ENCODE assay signal across 1 cellular context in genomic region chr5:43313035-43313853, GRCh38.
TF ChIP-seq lines count a peak whose summit lies in the region.

Gene HMGCS1 (minus strand): TSS chr5:43313412. CDS start chr5:43298965, 14,447 bp downstream.

TF ChIP-seq in HEK293, 187 proteins besides CTCF, POLR2A, EP300 and RAD21 (continued from another document and continues in another):
- TF ChIP-seq REST (tag by site-specific recombination; IDR thresholded peaks at IDR 0.05) (0 out of 2 replicates have a peak, but pooled peaks have one; percentile 44), ZSCAN5A (tag by site-specific recombination; IDR thresholded peaks at IDR 0.05) (peak; percentile 86; the same call in 1 of the 2 replicates), ZFHX2 (tag by site-specific recombination; conservative IDR thresholded peaks at IDR 0.05) (peak; percentile 95), ZNF398 (tag by site-specific recombination; IDR thresholded peaks at IDR 0.05) (peak; percentile 88), WT1 (tag by site-specific recombination; IDR thresholded peaks at IDR 0.05) (peak; percentile 95), ZNF664 (tag by site-specific recombination; IDR thresholded peaks at IDR 0.05) (no peak), PATZ1 (tag by site-specific recombination; IDR thresholded peaks at IDR 0.05) (peak; percentile 67), ZNF138 (tag by site-specific recombination; IDR thresholded peaks at IDR 0.05; ENCODE audit: borderline replicate concordance) (no peak), ZNF324 (tag by site-specific recombination; IDR thresholded peaks at IDR 0.05) (no peak; the same call in 1 of the 2 replicates), ZNF449 (tag by site-specific recombination; IDR thresholded peaks at IDR 0.05) (0 out of 2 replicates have a peak, but pooled peaks have one; percentile 27), ZNF600 (tag by site-specific recombination; IDR thresholded peaks at IDR 0.05) (peak; percentile 89), KLF9 (tag by site-specific recombination; IDR thresholded peaks at IDR 0.05; ENCODE audit: low read depth) (peak; percentile 75; the same call in 1 of the 2 replicates), KLF8 (tag by site-specific recombination; IDR thresholded peaks at IDR 0.05) (peak; percentile 25; the same call in 1 of the 2 replicates), MZF1 (tag by site-specific recombination; IDR thresholded peaks at IDR 0.05; ENCODE audit: borderline replicate concordance) (peak; percentile 23; the same call in 1 of the 2 replicates), ZNF610 (tag by site-specific recombination; IDR thresholded peaks at IDR 0.05; ENCODE audit: borderline replicate concordance) (peak; percentile 81), BCL11B (tag by site-specific recombination; IDR thresholded peaks at IDR 0.05; ENCODE audit: low read depth) (no peak), SETDB1 (IDR thresholded peaks at IDR 0.05; ENCODE audit: insufficient read length, low read length) (peak; percentile 38), ZNF707 (tag by site-specific recombination; IDR thresholded peaks at IDR 0.05) (no peak), ZXDB (tag by site-specific recombination; IDR thresholded peaks at IDR 0.05) (peak; percentile 82), ZNF518A (tag by site-specific recombination; conservative IDR thresholded peaks at IDR 0.05; ENCODE audit: low read depth) (peak; percentile 62), ZNF341 (tag by site-specific recombination; IDR thresholded peaks at IDR 0.05; ENCODE audit: low read depth) (peak; percentile 86), GFI1B (tag by site-specific recombination; IDR thresholded peaks at IDR 0.05) (no peak), SP7 (tag by site-specific recombination; IDR thresholded peaks at IDR 0.05) (peak; percentile 61; the same call in 1 of the 2 replicates), ZNF629 (tag by site-specific recombination; IDR thresholded peaks at IDR 0.05) (peak; percentile 93), GLIS1 (tag by site-specific recombination; IDR thresholded peaks at IDR 0.05) (peak; percentile 49), HIC1 (tag by site-specific recombination; IDR thresholded peaks at IDR 0.05) (peak; percentile 96), ZNF701 (tag by site-specific recombination; IDR thresholded peaks at IDR 0.05) (no peak), HOXD13 (CRISPR knock-in tag; IDR thresholded peaks at IDR 0.05; ENCODE audit: borderline replicate concordance) (0 out of 2 replicates have a peak, but pooled peaks have one; percentile 57), MYNN (tag by site-specific recombination; IDR thresholded peaks at IDR 0.05; ENCODE audit: borderline replicate concordance) (peak; percentile 86; the same call in 1 of the 2 replicates), ZSCAN23 (tag by site-specific recombination; IDR thresholded peaks at IDR 0.05) (peak; percentile 37; the same call in 1 of the 2 replicates), PBX3 (CRISPR knock-in tag; IDR thresholded peaks at IDR 0.05) (peak; percentile 84), ZBTB20 (tag by site-specific recombination; IDR thresholded peaks at IDR 0.05) (peak; percentile 95), KLF10 (tag by site-specific recombination; IDR thresholded peaks at IDR 0.05) (peak; percentile 60), ZNF626 (tag by site-specific recombination; IDR thresholded peaks at IDR 0.05) (no peak), ZEB2 (tag by site-specific recombination; IDR thresholded peaks at IDR 0.05) (peak; percentile 25; the same call in 1 of the 2 replicates), ZBTB17 (tag by site-specific recombination; IDR thresholded peaks at IDR 0.05) (peak; percentile 51), ZNF416 (tag by site-specific recombination; IDR thresholded peaks at IDR 0.05) (no peak), ZNF239 (tag by site-specific recombination; IDR thresholded peaks at IDR 0.05) (peak; percentile 38; the same call in 1 of the 2 replicates), ZNF292 (tag by site-specific recombination; IDR thresholded peaks at IDR 0.05; ENCODE audit: borderline replicate concordance, low read depth) (no peak), ZNF423 (tag by site-specific recombination; IDR thresholded peaks at IDR 0.05) (no peak), ZNF623 (tag by site-specific recombination; IDR thresholded peaks at IDR 0.05) (no peak), ZNF391 (tag by site-specific recombination; IDR thresholded peaks at IDR 0.05; ENCODE audit: borderline replicate concordance, low read depth) (no peak), ZNF2 (tag by site-specific recombination; IDR thresholded peaks at IDR 0.05) (peak; percentile 89)
